1 cellular context compared by ENCODE assay signal in the genomic region with DNA sequence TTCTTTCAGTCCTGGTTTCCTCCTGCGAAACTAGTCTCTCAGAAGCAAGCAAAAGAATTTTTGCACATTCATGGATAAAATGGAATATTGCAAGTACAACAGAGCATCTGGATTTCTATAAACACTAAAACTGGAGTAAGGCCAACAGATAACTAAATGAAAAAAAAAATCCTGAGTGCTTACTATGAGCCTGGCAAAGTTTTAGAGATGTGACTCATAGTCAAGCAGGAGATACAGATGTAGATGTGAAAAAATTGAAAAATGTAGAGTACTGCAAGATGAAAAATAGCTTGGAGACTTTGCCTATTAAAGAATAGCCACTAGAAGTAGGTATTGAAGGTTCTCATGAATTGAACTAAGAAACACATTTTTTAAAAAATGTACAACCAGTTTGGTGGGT.
TF ChIP-seq lines count a peak whose summit lies in the region.

No MANE protein-coding gene starts in this region.

TF ChIP-seq in endothelial cell of umbilical vein, 7 proteins besides CTCF, POLR2A, EP300 and RAD21 (continued from another document):
- TF ChIP-seq MAX (IDR thresholded peaks at IDR 0.05; ENCODE audit: insufficient read depth, insufficient read length): no peak
- no peak for TF ChIP-seq EZH2 (IDR thresholded peaks at IDR 0.05; ENCODE audit: borderline replicate concordance, low read depth, low read length, severe bottlenecking)
- no peak for TF ChIP-seq MYC (IDR thresholded peaks at IDR 0.05; ENCODE audit: low read depth, low read length)
- no peak for TF ChIP-seq JUN (IDR thresholded peaks at IDR 0.05; ENCODE audit: borderline replicate concordance, insufficient read depth, insufficient read length, low read depth)
TF ChIP-seq in endothelial cell of umbilical vein: peak in this region for 1.
